24 cellular contexts compared by ENCODE assay signal in genomic region chr3:170836491-170836890, GRCh38.
"Had no signal": no experiment of that assay in that cellular context is flagged by ENCODE, and none has a peak within 500 bp of the region (broad histone marks: within the 10 kb centered on the region; RNA-seq: fewer than 3 reads in every experiment).

No MANE protein-coding gene starts in this region.

- H3K36me3 Mint-ChIP-seq: mesothelial cell of epicardium had no signal

- FAIRE-seq: endometrium, islet of Langerhans, keratinocyte had no signal

- H3K9me3 Mint-ChIP-seq: dendritic cell treated with granulocyte-macrophage colony-stimulating factor and Interleukin-4, amounts not matched to agents 40 ng/mL and 50 ng/mL, for 4 days; effector memory CD8-positive, alpha-beta T cell had no signal

- H3K4me3 ChIP-seq: colonic mucosa, esophagus muscularis mucosa, gastrocnemius medialis, heart right ventricle, left lung, lower lobe of right lung, mucosa of descending colon had no signal

- DNase-seq: colonic mucosa; cortex of kidney; effector CD8-positive, alpha-beta T cell; effector memory CD8-positive, alpha-beta T cell; endodermal cell; foreskin keratinocyte; gastrocnemius medialis; glutamatergic neuron; head of caudate nucleus; heart right ventricle; hippocampal formation; left cardiac atrium; left lung; left ventricle myocardium superior; lower lobe of right lung; mesenchymal stem cell; mucosa of descending colon; naive B cell had no signal

- ATAC-seq: effector memory CD8-positive, alpha-beta T cell; foreskin keratinocyte; gastrocnemius medialis; heart right ventricle; left cardiac atrium; left lung; left ventricle myocardium superior; lower lobe of right lung; mucosa of descending colon had no signal

- H3K27me3 ChIP-seq: colonic mucosa had no signal

- H3K4me1 Mint-ChIP-seq: naive B cell had no signal

- H3K36me3 ChIP-seq: colonic mucosa, esophagus muscularis mucosa, gastrocnemius medialis, heart right ventricle, left lung, lower lobe of right lung had no signal

- H3K27ac ChIP-seq: colonic mucosa, esophagus muscularis mucosa, foreskin keratinocyte, gastrocnemius medialis, heart right ventricle, left lung, lower lobe of right lung had no signal

- H3K9me3 ChIP-seq: colonic mucosa, esophagus muscularis mucosa, gastrocnemius medialis, heart right ventricle, left lung, lower lobe of right lung, mucosa of descending colon had no signal

- H3K4me3 Mint-ChIP-seq: dendritic cell treated with granulocyte-macrophage colony-stimulating factor and Interleukin-4, amounts not matched to agents 40 ng/mL and 50 ng/mL, for 4 days; effector memory CD8-positive, alpha-beta T cell; endodermal cell; mesothelial cell of epicardium; naive B cell had no signal

- H3K27ac Mint-ChIP-seq: dendritic cell treated with granulocyte-macrophage colony-stimulating factor and Interleukin-4, amounts not matched to agents 40 ng/mL and 50 ng/mL, for 4 days; effector memory CD8-positive, alpha-beta T cell; endodermal cell; mesothelial cell of epicardium; naive B cell had no signal

- H3K4me1 ChIP-seq: colonic mucosa, esophagus muscularis mucosa, foreskin keratinocyte, gastrocnemius medialis, heart right ventricle, left lung, lower lobe of right lung had no signal
